ENCODE assay signal across 9 cellular contexts in the genomic region with DNA sequence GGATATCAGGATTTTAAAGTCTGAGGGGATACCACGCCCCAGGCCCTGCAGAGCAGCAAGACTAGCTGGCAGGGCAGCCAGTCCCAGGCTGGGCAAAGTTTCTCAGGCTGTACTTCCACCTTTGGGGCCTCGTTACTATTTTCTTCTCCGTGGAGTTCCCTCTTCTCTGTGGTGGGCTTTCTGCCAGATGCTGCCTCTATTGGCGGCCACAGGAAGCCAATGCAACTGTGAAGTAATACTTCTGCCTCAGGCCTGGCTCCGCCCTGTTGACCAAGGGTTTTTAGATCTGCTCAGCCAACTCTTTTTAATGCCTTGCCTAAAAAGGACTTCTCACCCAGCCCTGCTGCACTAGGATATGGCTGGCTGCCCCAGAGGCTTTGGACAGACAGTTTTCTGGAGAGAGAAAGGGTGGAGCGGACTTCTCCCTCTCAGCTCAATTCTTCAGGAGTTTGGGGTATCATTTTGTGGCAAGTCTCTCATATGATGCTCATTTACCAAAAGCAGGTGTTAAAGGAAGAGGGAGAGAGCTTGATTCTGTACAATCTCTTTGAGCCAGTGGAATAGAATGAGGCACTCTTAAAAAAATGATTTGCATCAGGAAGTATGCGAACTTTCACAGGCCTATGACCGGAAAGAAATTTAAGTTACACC.
DNase-seq lines count a peak whose midpoint lies in the region; ATAC-seq and TF ChIP-seq lines count a peak whose summit lies in the region.
"Had no signal": no experiment of that assay in that cellular context is flagged by ENCODE, and none has a peak within 500 bp of the region (broad histone marks: within the 10 kb centered on the region; RNA-seq: fewer than 3 reads in every experiment).

No MANE protein-coding gene starts in this region.

- in situ Hi-C loops in SK-MEL-5 (cut with HindIII; ENCODE audit: low pct_unique_long_range_greater_than_20kb, low sequenced_read_pairs), result no loop called here

- no peaks in the 10 kb centered on the region for H3K79me2 ChIP-seq in neural progenitor cell (ENCODE audit: low read depth)

- ATAC-seq in GM19395 (IDR thresholded peaks at IDR 0.05; ENCODE audit: unreplicated experiment) (peak; percentile 75), HG03342 (IDR thresholded peaks at IDR 0.05; ENCODE audit: unreplicated experiment) (peak; percentile 77)
- no peak for ATAC-seq in activated T-cell treated with anti-CD3 and anti-CD28 coated beads, Interleukin-2, amount 50 U/mL, for 72 hours (replicated peaks in 1 of 2)

- H3F3A ChIP-seq in neural progenitor cell (ENCODE audit: low read depth), result no peaks in the 10 kb centered on the region

- no peak overlapping the region for H3K9ac ChIP-seq in neural progenitor cell

- H2AFZ ChIP-seq in neural progenitor cell (replicated peaks), result peak overlapping the region; percentile 36

- H3K9me3 ChIP-seq in neural progenitor cell (ENCODE audit: low read depth), result no peaks in the 10 kb centered on the region

- no peaks in the 10 kb centered on the region for H4K20me1 ChIP-seq in neural progenitor cell (ENCODE audit: low read depth)

- peaks cover 18% of the 10 kb centered on the region for H3K4me1 Mint-ChIP-seq in neural progenitor cell
- H3K4me1 Mint-ChIP-seq in activated T-cell treated with anti-CD3 and anti-CD28 coated beads, Interleukin-2, amount 50 U/mL, for 72 hours (ENCODE audit: low read depth), result peaks cover 14% of the 10 kb centered on the region

- no peak overlapping the region for H3K4me3 Mint-ChIP-seq in neural progenitor cell
- no peak overlapping the region for H3K4me3 Mint-ChIP-seq in activated T-cell treated with anti-CD3 and anti-CD28 coated beads, Interleukin-2, amount 50 U/mL, for 72 hours
- H3K4me3 Mint-ChIP-seq: T-helper 1 cell treated with Interleukin-12 subunit alpha and Interleukin-12 subunit beta and Interleukin-4 antibody, amounts not matched to agents 30 μg/mL and 1 μg/mL, for 36 hours had no signal

- no peak overlapping the region for H3K4me3 ChIP-seq in neural progenitor cell

- H3K4me2 ChIP-seq in neural progenitor cell, result peak overlapping the region; percentile 8

- H3K27me3 Mint-ChIP-seq in neural progenitor cell (ENCODE audit: insufficient read depth, low read depth), result peaks cover 2% of the 10 kb centered on the region
- peaks cover 6% of the 10 kb centered on the region for H3K27me3 Mint-ChIP-seq in activated T-cell treated with anti-CD3 and anti-CD28 coated beads, Interleukin-2, amount 50 U/mL, for 72 hours (ENCODE audit: low read depth)

- H3K27ac Mint-ChIP-seq in neural progenitor cell, result no peak overlapping the region
- no peak overlapping the region for H3K27ac Mint-ChIP-seq in activated T-cell treated with anti-CD3 and anti-CD28 coated beads, Interleukin-2, amount 50 U/mL, for 72 hours
- H3K27ac Mint-ChIP-seq: T-helper 1 cell treated with Interleukin-12 subunit alpha and Interleukin-12 subunit beta and Interleukin-4 antibody, amounts not matched to agents 30 μg/mL and 1 μg/mL, for 36 hours had no signal

- H3K36me3 Mint-ChIP-seq in neural progenitor cell, result no peaks in the 10 kb centered on the region
- H3K36me3 Mint-ChIP-seq in activated T-cell treated with anti-CD3 and anti-CD28 coated beads, Interleukin-2, amount 50 U/mL, for 72 hours (ENCODE audit: insufficient read depth in 2 of 2), result no peaks in the 10 kb centered on the region

- peaks cover 13% of the 10 kb centered on the region for H3K4me1 ChIP-seq in neural progenitor cell

- no peaks in the 10 kb centered on the region for H3K9me3 Mint-ChIP-seq in neural progenitor cell
- H3K9me3 Mint-ChIP-seq in activated T-cell treated with anti-CD3 and anti-CD28 coated beads, Interleukin-2, amount 50 U/mL, for 72 hours, result no peaks in the 10 kb centered on the region
- H3K9me3 Mint-ChIP-seq: T-helper 1 cell treated with Interleukin-12 subunit alpha and Interleukin-12 subunit beta and Interleukin-4 antibody, amounts not matched to agents 30 μg/mL and 1 μg/mL, for 36 hours had no signal

- peak overlapping the region; percentile 8; the same call in 1 of the 2 replicates for H3K27ac ChIP-seq in C4-2B
- no peak overlapping the region for H3K27ac ChIP-seq in neural progenitor cell

- TF ChIP-seq CTCF in C4-2B (conservative IDR thresholded peaks at IDR 0.05), result no peak; the same call in 1 of the 2 replicates
- peak; percentile 35 for TF ChIP-seq CTCF in neural progenitor cell (IDR thresholded peaks at IDR 0.05)

- DNase-seq in SK-MEL-5 (ENCODE audit: low read depth, low spot score) (peak; percentile 57), fibroblast of the conjunctiva (ENCODE audit: low read depth) (peak; percentile 89), neural progenitor cell (ENCODE audit: low spot score) (peak; percentile 59), DMS153 (lab: John Stamatoyannopoulos, UW) (no peak)
- no peak for DNase-seq in activated T-cell treated with anti-CD3 and anti-CD28 coated beads, Interleukin-2, amount 50 U/mL, for 72 hours

- no peaks in the 10 kb centered on the region for H3K36me3 ChIP-seq in neural progenitor cell

- H3K27me3 ChIP-seq in neural progenitor cell, result no peaks in the 10 kb centered on the region

Comparison
In these comparisons a context has a peak if more than half of its experiments do, and no peak if none do; other contexts are left out.
1. ATAC-seq: peak in GM19395 (single experiment) and HG03342 (single experiment); none in activated T-cell treated with anti-CD3 and anti-CD28 coated beads, Interleukin-2, amount 50 U/mL, for 72 hours (0 of 2).
2. DNase-seq: peak in SK-MEL-5 (single experiment), fibroblast of the conjunctiva (single experiment) and neural progenitor cell (single experiment); none in activated T-cell treated with anti-CD3 and anti-CD28 coated beads, Interleukin-2, amount 50 U/mL, for 72 hours (0 of 2) and DMS153 (single experiment).